In the genomic region with DNA sequence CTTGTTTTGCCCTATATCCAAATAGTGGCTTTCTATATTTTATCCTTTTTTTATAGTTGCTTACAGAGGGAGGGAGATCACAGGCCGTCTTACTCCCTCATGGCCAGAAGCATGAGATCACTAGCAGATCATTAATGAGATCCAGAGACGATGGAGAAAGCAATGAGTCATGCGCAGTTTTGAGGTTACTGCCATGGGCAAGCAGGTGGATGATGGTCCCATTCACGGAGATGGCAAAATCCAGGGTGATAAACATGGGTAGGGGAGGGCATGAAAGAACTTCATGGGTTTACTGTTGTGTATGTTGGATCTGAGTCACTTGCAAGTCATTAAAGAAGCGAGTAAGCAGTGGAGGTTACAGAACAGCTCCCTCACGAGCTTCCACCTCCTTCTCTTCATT, we compare ENCODE assay signal across 14 cellular contexts.
DNase-seq lines count a peak whose midpoint lies in the region; ATAC-seq, FAIRE-seq and TF ChIP-seq lines count a peak whose summit lies in the region.
"Had no signal": no experiment of that assay in that cellular context is flagged by ENCODE, and none has a peak within 500 bp of the region (broad histone marks: within the 10 kb centered on the region; RNA-seq: fewer than 3 reads in every experiment).

No MANE protein-coding gene starts in this region.

- H3K27ac Mint-ChIP-seq in activated T-cell treated with anti-CD3 and anti-CD28 coated beads, Interleukin-2, amount 50 U/mL, for 24 hours, result no peak overlapping the region
- no peak overlapping the region for H3K27ac Mint-ChIP-seq in astrocyte (ENCODE audit: unreplicated experiment)
- peak overlapping the region; percentile 4 to 96 (median 92) for H3K27ac Mint-ChIP-seq in naive thymus-derived CD4-positive, alpha-beta T cell

- no peak for FAIRE-seq in astrocyte (lab: Jason Lieb, UNC)
- FAIRE-seq: GM12892 had no signal

- H3K79me2 ChIP-seq in astrocyte (ENCODE audit: insufficient read depth, low read length) (no peaks in the 10 kb centered on the region), MM.1S (ENCODE audit: low read length) (no peaks in the 10 kb centered on the region)

- H2AFZ ChIP-seq in astrocyte (ENCODE audit: low read depth, low read length) (no peak overlapping the region), MM.1S (ENCODE audit: low read length) (no peak overlapping the region)

- DNase-seq in activated T-cell treated with anti-CD3 and anti-CD28 coated beads, Interleukin-2, amount 50 U/mL, for 4 hours, result no peak
- DNase-seq in activated T-cell treated with anti-CD3 and anti-CD28 coated beads, Interleukin-2, amount 50 U/mL, for 24 hours, result no peak
- DNase-seq in EL (peak; percentile 18), astrocyte (ENCODE audit: low read depth) (no peak), MM.1S (no peak), SHP77 treated with DMSO at 0.1 percent for 48 hours (lab: John Stamatoyannopoulos, UW) (no peak)
- DNase-seq in naive thymus-derived CD4-positive, alpha-beta T cell, result no peak
- DNase-seq: activated CD4-positive, alpha-beta T cell treated with anti-CD3 and anti-CD28 coated beads, Interleukin-2, amount 50 U/mL, for 1 hour; activated gamma-delta T cell; effector CD8-positive, alpha-beta T cell; nucleus accumbens; stomach had no signal

- H3K4me3 Mint-ChIP-seq in activated T-cell treated with anti-CD3 and anti-CD28 coated beads, Interleukin-2, amount 50 U/mL, for 4 hours, result no peak overlapping the region
- no peak overlapping the region for H3K4me3 Mint-ChIP-seq in activated T-cell treated with anti-CD3 and anti-CD28 coated beads, Interleukin-2, amount 50 U/mL, for 24 hours
- peak overlapping the region; percentile 9 for H3K4me3 Mint-ChIP-seq in astrocyte (ENCODE audit: unreplicated experiment)
- H3K4me3 Mint-ChIP-seq in naive thymus-derived CD4-positive, alpha-beta T cell, result peak overlapping the region in 7 of 10 donors; percentile 12 to 54 (median 29)

- TF ChIP-seq CTCF in astrocyte (IDR thresholded peaks at IDR 0.05; ENCODE audit: insufficient read depth, low read depth, low read length) (no peak), MM.1S (IDR thresholded peaks at IDR 0.05; ENCODE audit: low read length) (no peak)

- peak; percentile 37 to 41 for ATAC-seq in activated T-cell treated with anti-CD3 and anti-CD28 coated beads, Interleukin-2, amount 50 U/mL, for 4 hours
- ATAC-seq in naive thymus-derived CD4-positive, alpha-beta T cell, result no peak
- ATAC-seq in GM21515 (IDR thresholded peaks at IDR 0.05; ENCODE audit: unreplicated experiment), result no peak

- intact Hi-C loops in naive thymus-derived CD4-positive, alpha-beta T cell (cut with micrococcal nuclease), result no loop called here

- no peaks in the 10 kb centered on the region for H3K4me1 ChIP-seq in astrocyte (ENCODE audit: insufficient read depth, low read length)
- H3K4me1 ChIP-seq in naive thymus-derived CD4-positive, alpha-beta T cell (ENCODE audit: control insufficient read depth in 2 of 2, insufficient read depth in 2 of 2, low read length in 2 of 2), result peaks cover 22 to 70% of the 10 kb centered on the region in 2 donors
- no peaks in the 10 kb centered on the region for H3K4me1 ChIP-seq in MM.1S (ENCODE audit: low read length)
- H3K4me1 ChIP-seq: stomach had no signal

- CTCF ChIA-PET in naive thymus-derived CD4-positive, alpha-beta T cell (lab: Charles Lee), result interaction anchor here (1.1 to 4.7 kb wide), 3 partner anchors 12 to 118 kb away, joined by 3 to 25 read pairs (median 7); no protein-coding TSS in a partner anchor

- H3K27me3 ChIP-seq in astrocyte (ENCODE audit: insufficient read depth, low read length) (no peaks in the 10 kb centered on the region), MM.1S (replicated peaks; ENCODE audit: insufficient read depth, low read length) (no peaks in the 10 kb centered on the region)
- H3K27me3 ChIP-seq in naive thymus-derived CD4-positive, alpha-beta T cell (ENCODE audit: control insufficient read depth in 2 of 2, insufficient read depth in 2 of 2, low read length in 2 of 2), result peaks cover 0 to 4% of the 10 kb centered on the region in 2 donors
- H3K27me3 ChIP-seq: stomach had no signal

- no peak overlapping the region for H3K4me3 ChIP-seq in astrocyte (ENCODE audit: insufficient read depth, low read depth, low read length)
- H3K4me3 ChIP-seq in naive thymus-derived CD4-positive, alpha-beta T cell (ENCODE audit: low read length), result no peak overlapping the region
- no peak overlapping the region for H3K4me3 ChIP-seq in MM.1S (ENCODE audit: low read length)
- H3K4me3 ChIP-seq: stomach had no signal

- H3K9ac ChIP-seq in astrocyte (ENCODE audit: low read length) (no peak overlapping the region), MM.1S (ENCODE audit: low read length) (no peak overlapping the region)

- H3F3A ChIP-seq in MM.1S (ENCODE audit: insufficient read depth, low read length), result no peaks in the 10 kb centered on the region

- H3K9me3 ChIP-seq in astrocyte (ENCODE audit: insufficient read depth, low read depth, low read length), result no peaks in the 10 kb centered on the region
- no peaks in the 10 kb centered on the region for H3K9me3 ChIP-seq in naive thymus-derived CD4-positive, alpha-beta T cell (ENCODE audit: control insufficient read depth in 2 of 3, low read length in 3 of 3)
- H3K9me3 ChIP-seq in MM.1S (replicated peaks; ENCODE audit: insufficient read depth, low read length), result no peaks in the 10 kb centered on the region
- H3K9me3 ChIP-seq: stomach had no signal

- no peaks in the 10 kb centered on the region for H3K36me3 Mint-ChIP-seq in activated T-cell treated with anti-CD3 and anti-CD28 coated beads, Interleukin-2, amount 50 U/mL, for 4 hours (ENCODE audit: insufficient read depth)
- no peaks in the 10 kb centered on the region for H3K36me3 Mint-ChIP-seq in activated T-cell treated with anti-CD3 and anti-CD28 coated beads, Interleukin-2, amount 50 U/mL, for 24 hours (ENCODE audit: low read depth)
- no peaks in the 10 kb centered on the region for H3K36me3 Mint-ChIP-seq in astrocyte (ENCODE audit: low read depth, unreplicated experiment)
- peaks cover 0 to 11% (median 3%) of the 10 kb centered on the region in 5 donors for H3K36me3 Mint-ChIP-seq in naive thymus-derived CD4-positive, alpha-beta T cell

- H3K27ac ChIP-seq in astrocyte (ENCODE audit: low read depth, low read length) (no peak overlapping the region), MM.1S (ENCODE audit: low read length) (no peak overlapping the region)
- H3K27ac ChIP-seq in naive thymus-derived CD4-positive, alpha-beta T cell (ENCODE audit: low read depth, low read length), result peak overlapping the region; percentile 7
- H3K27ac ChIP-seq: stomach had no signal

- peaks cover 57% of the 10 kb centered on the region for H3K4me1 Mint-ChIP-seq in activated T-cell treated with anti-CD3 and anti-CD28 coated beads, Interleukin-2, amount 50 U/mL, for 4 hours (ENCODE audit: low read depth)
- H3K4me1 Mint-ChIP-seq in activated T-cell treated with anti-CD3 and anti-CD28 coated beads, Interleukin-2, amount 50 U/mL, for 24 hours (ENCODE audit: low read depth), result peaks cover 58% of the 10 kb centered on the region
- H3K4me1 Mint-ChIP-seq in astrocyte (ENCODE audit: low read depth, unreplicated experiment), result no peaks in the 10 kb centered on the region
- H3K4me1 Mint-ChIP-seq in naive thymus-derived CD4-positive, alpha-beta T cell, result peaks cover 39 to 87% (median 77%) of the 10 kb centered on the region in 7 donors

- H3K9me2 ChIP-seq in MM.1S (replicated peaks; ENCODE audit: insufficient read depth, low read length), result no peaks in the 10 kb centered on the region

- no peaks in the 10 kb centered on the region for H3K9me3 Mint-ChIP-seq in activated T-cell treated with anti-CD3 and anti-CD28 coated beads, Interleukin-2, amount 50 U/mL, for 4 hours
- H3K9me3 Mint-ChIP-seq in activated T-cell treated with anti-CD3 and anti-CD28 coated beads, Interleukin-2, amount 50 U/mL, for 24 hours, result no peaks in the 10 kb centered on the region
- H3K9me3 Mint-ChIP-seq in astrocyte (ENCODE audit: unreplicated experiment), result no peaks in the 10 kb centered on the region
- H3K9me3 Mint-ChIP-seq in naive thymus-derived CD4-positive, alpha-beta T cell, result peaks cover 0 to 6% (median 2%) of the 10 kb centered on the region in 11 donors

- H3K27me3 Mint-ChIP-seq in activated T-cell treated with anti-CD3 and anti-CD28 coated beads, Interleukin-2, amount 50 U/mL, for 4 hours (ENCODE audit: low read depth), result peaks cover 2% of the 10 kb centered on the region
- no peaks in the 10 kb centered on the region for H3K27me3 Mint-ChIP-seq in activated T-cell treated with anti-CD3 and anti-CD28 coated beads, Interleukin-2, amount 50 U/mL, for 24 hours
- peaks cover 3% of the 10 kb centered on the region for H3K27me3 Mint-ChIP-seq in astrocyte (ENCODE audit: low read depth, unreplicated experiment)
- peaks cover 0 to 18% (median 0%) of the 10 kb centered on the region in 5 donors for H3K27me3 Mint-ChIP-seq in naive thymus-derived CD4-positive, alpha-beta T cell

- POLR2A ChIA-PET in naive thymus-derived CD4-positive, alpha-beta T cell (lab: Charles Lee), result interaction anchor here (2.6 to 3.1 kb wide), 2 partner anchors 120 kb away, joined by 18 to 30 read pairs; partner anchors contain the start of gene CNDP2

- H3K4me2 ChIP-seq in astrocyte (ENCODE audit: low read length) (no peak overlapping the region), MM.1S (ENCODE audit: low read depth, low read length) (no peak overlapping the region)

- H3K36me3 ChIP-seq in astrocyte (ENCODE audit: insufficient read depth, low read length) (no peaks in the 10 kb centered on the region), MM.1S (replicated peaks; ENCODE audit: insufficient read depth, low read length) (no peaks in the 10 kb centered on the region)
- no peaks in the 10 kb centered on the region for H3K36me3 ChIP-seq in naive thymus-derived CD4-positive, alpha-beta T cell (ENCODE audit: control insufficient read depth in 2 of 3, insufficient read depth in 3 of 3, low read length in 3 of 3)
- H3K36me3 ChIP-seq: stomach had no signal

- H4K20me1 ChIP-seq in astrocyte (ENCODE audit: insufficient read depth, low read length), result no peaks in the 10 kb centered on the region
- H4K20me1 ChIP-seq in MM.1S (ENCODE audit: insufficient read depth, low read length), result no peaks in the 10 kb centered on the region

Comparison
In these comparisons a context has a peak if more than half of its experiments do, and no peak if none do; other contexts are left out.
1. ATAC-seq: peak in activated T-cell treated with anti-CD3 and anti-CD28 coated beads, Interleukin-2, amount 50 U/mL, for 4 hours (2 of 2); none in naive thymus-derived CD4-positive, alpha-beta T cell (single experiment) and GM21515 (single experiment).
2. H3K4me3 Mint-ChIP-seq: peak in astrocyte (single experiment) and naive thymus-derived CD4-positive, alpha-beta T cell (7 of 10); none in activated T-cell treated with anti-CD3 and anti-CD28 coated beads, Interleukin-2, amount 50 U/mL, for 4 hours (single experiment) and activated T-cell treated with anti-CD3 and anti-CD28 coated beads, Interleukin-2, amount 50 U/mL, for 24 hours (single experiment).
3. H3K27ac Mint-ChIP-seq: peak in naive thymus-derived CD4-positive, alpha-beta T cell (9 of 9); none in activated T-cell treated with anti-CD3 and anti-CD28 coated beads, Interleukin-2, amount 50 U/mL, for 24 hours (single experiment) and astrocyte (single experiment).